ENCODE assay signal across 8 cellular contexts in genomic region chr19:21238670-21239069, GRCh38.
"Had no signal": no experiment of that assay in that cellular context is flagged by ENCODE, and none has a peak within 500 bp of the region (broad histone marks: within the 10 kb centered on the region; RNA-seq: fewer than 3 reads in every experiment).

No MANE protein-coding gene starts in this region.

- DNase-seq: GDM1, GF-D8 had no signal

- FAIRE-seq: G401.6, GM12878, GM12891, GM12892, GM18507, GM19239 had no signal

- ATAC-seq: GM12878 had no signal

- H3K4me3 ChIP-seq: GM12878 had no signal
